8 cellular contexts compared by ENCODE assay signal in the genomic region with DNA sequence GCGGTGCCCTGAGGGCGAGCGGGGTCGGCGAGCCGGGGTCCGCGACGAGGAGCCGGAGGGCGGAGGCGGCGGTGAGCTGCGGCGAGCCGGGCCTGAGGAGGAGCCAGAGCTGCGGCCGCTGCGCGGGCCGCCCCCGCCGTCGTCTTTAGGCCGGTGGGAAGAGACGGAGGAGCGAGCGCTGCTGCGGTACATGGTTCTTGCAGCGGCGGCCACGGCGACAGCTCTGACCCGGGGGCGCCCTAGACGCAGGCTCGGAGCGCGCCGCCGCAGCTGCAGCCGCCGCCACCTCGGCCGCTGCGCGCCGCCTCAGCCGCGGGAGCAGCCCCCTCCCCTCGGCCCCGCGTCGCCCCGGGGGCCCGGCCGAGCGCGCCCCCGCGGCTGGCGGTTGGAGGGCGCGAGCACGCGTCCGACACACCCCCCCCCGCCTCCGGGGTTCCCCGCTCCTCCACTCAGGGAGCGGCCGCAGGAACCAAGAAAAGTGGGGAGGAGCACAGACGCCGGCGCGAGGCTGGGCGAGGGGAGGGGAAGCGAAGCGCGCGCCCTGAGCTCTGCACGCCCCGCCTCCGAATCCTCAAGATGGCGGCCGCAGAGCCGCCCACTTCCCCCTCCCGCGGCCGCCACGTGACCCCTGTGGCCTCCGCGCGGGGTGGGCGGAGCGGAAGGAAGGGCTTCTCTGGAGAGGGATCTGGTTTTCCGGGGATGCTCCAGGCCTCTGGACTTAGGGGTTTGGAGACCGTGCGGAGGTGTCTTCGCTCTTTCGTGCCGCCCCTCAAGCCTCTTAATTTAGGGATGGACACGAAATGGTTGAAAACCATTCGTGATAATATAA. TPM values are rescaled to one million over a fixed set of nuclear protein-coding genes. Genes with fewer than 3 reads are reported as not detected.
DNase-seq lines count a peak whose midpoint lies in the region; ATAC-seq, FAIRE-seq and TF ChIP-seq lines count a peak whose summit lies in the region.

A gene with protein sequence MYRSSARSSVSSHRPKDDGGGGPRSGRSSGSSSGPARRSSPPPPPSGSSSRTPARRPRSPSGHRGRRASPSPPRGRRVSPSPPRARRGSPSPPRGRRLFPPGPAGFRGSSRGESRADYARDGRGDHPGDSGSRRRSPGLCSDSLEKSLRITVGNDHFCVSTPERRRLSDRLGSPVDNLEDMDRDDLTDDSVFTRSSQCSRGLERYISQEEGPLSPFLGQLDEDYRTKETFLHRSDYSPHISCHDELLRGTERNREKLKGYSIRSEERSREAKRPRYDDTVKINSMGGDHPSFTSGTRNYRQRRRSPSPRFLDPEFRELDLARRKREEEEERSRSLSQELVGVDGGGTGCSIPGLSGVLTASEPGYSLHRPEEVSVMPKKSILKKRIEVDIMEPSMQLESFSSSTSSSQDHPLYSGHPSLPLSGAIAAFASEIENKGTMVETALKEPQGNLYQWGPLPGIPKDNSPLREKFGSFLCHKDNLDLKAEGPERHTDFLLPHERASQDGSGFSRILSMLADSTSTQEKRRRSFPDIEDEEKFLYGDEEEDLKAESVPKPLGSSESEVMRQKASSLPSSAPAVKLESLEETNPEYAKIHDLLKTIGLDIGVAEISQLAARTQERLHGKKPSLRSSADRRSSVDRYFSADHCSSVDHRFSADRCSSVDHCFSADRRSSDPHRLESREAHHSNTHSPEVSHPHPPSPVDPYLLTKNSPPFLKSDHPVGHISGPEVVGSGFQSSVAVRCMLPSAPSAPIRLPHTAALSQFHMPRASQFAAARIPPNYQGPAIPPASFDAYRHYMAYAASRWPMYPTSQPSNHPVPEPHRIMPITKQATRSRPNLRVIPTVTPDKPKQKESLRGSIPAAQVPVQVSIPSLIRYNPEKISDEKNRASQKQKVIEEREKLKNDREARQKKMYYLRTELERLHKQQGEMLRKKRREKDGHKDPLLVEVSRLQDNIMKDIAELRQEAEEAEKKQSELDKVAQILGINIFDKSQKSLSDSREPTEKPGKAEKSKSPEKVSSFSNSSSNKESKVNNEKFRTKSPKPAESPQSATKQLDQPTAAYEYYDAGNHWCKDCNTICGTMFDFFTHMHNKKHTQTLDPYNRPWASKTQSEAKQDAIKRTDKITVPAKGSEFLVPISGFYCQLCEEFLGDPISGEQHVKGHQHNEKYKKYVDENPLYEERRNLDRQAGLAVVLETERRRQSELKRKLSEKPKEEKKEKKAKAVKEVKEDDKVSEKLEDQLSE (N-terminal part only) (minus strand): TSS at position 474 of the 829 bp plus-strand sequence. CDS start 282 bp downstream, at position 192.

- intact Hi-C loops in cardiac septum (cut with DNase I): loop anchor here (1.0 to 2.0 kb wide), 2 partner anchors 58 to 197 kb away; a partner anchor contains a TSS

- no peaks in the 10 kb centered on the region for H3K9me3 Mint-ChIP-seq in T-cell

- H3K4me1 Mint-ChIP-seq in T-cell: peaks cover 42 to 52% (median 51%) of the 10 kb centered on the region in 3 donors

- H3K4ac ChIP-seq in trophoblast cell (ENCODE audit: low read depth, low read length): peak within 1 kb of the TSS; percentile 93

- H3K79me1 ChIP-seq in trophoblast cell (ENCODE audit: low read length): peaks cover 11% of the 10 kb centered on the region

- POLR2A ChIA-PET in T-cell (lab: Charles Lee): interaction anchor here (0.5 to 1.3 kb wide), 9 partner anchors 9 to 397 kb away, joined by 3 to 11 read pairs (median 3); a partner anchor contains a TSS

- H2BK5ac ChIP-seq in trophoblast cell (ENCODE audit: low read depth, low read length, poor library complexity): peak within 1 kb of the TSS; percentile 90

- no peak within 1 kb of the TSS for H3K23ac ChIP-seq in trophoblast cell (ENCODE audit: low read length)

- no peaks in the 10 kb centered on the region for H3K27me3 Mint-ChIP-seq in T-cell

- H3K27me3 ChIP-seq in adipocyte (replicated peaks; ENCODE audit: control insufficient read depth, insufficient read depth, low read length): no peaks in the 10 kb centered on the region
- no peaks in the 10 kb centered on the region for H3K27me3 ChIP-seq in trophoblast cell (ENCODE audit: insufficient read depth, low read length)
- no peaks in the 10 kb centered on the region for H3K27me3 ChIP-seq in tibial nerve

- peak within 1 kb of the TSS; percentile 84 for H3K9ac ChIP-seq in adipocyte (ENCODE audit: low read length)
- H3K9ac ChIP-seq in trophoblast cell (ENCODE audit: low read length): peak within 1 kb of the TSS; percentile 93

- CTCF ChIA-PET in T-cell (lab: Charles Lee): interaction anchor here (0.5 to 4.5 kb wide), 12 partner anchors 8 to 1040 kb away, joined by 3 to 53 read pairs (median 5); a partner anchor contains a TSS

- H3K27ac ChIP-seq in trophoblast cell (ENCODE audit: low read depth, low read length) (peak within 1 kb of the TSS; percentile 95), tibial nerve (peak within 1 kb of the TSS; percentile 82 to 92 (median 85))

- peak within 1 kb of the TSS; percentile 94 for H3K18ac ChIP-seq in trophoblast cell (ENCODE audit: low read length)

- peak within 1 kb of the TSS; percentile 92 for H2AFZ ChIP-seq in trophoblast cell (ENCODE audit: insufficient read depth, low read length, poor library complexity)

- H3K79me2 ChIP-seq in trophoblast cell (ENCODE audit: control insufficient read depth, insufficient read depth, low read length, poor library complexity): peaks cover 10% of the 10 kb centered on the region

- H3K36me3 Mint-ChIP-seq in T-cell: peaks cover 9% of the 10 kb centered on the region

- peak within 1 kb of the TSS; percentile 72 for H2BK12ac ChIP-seq in trophoblast cell (ENCODE audit: low read length)

- peak within 1 kb of the TSS; percentile 94 for H4K91ac ChIP-seq in trophoblast cell (ENCODE audit: low read depth, low read length)

- no peaks in the 10 kb centered on the region for H3K9me3 ChIP-seq in adipocyte (ENCODE audit: control insufficient read depth, low read length)
- H3K9me3 ChIP-seq in trophoblast cell (ENCODE audit: insufficient read depth, low read depth, low read length): no peaks in the 10 kb centered on the region
- H3K9me3 ChIP-seq in tibial nerve: no peaks in the 10 kb centered on the region

- H3K4me1 ChIP-seq in adipocyte (ENCODE audit: control insufficient read depth, insufficient read depth, low read length) (peaks cover 13% of the 10 kb centered on the region), trophoblast cell (ENCODE audit: control insufficient read depth in 1 of 2, insufficient read depth in 2 of 2, low read length in 2 of 2) (peaks cover 10 to 11% of the 10 kb centered on the region in 2 experiments), tibial nerve (peaks cover 0 to 36% (median 15%) of the 10 kb centered on the region in 4 donors)

- H2AK5ac ChIP-seq in trophoblast cell (ENCODE audit: low read length): peak within 1 kb of the TSS; percentile 84

- DNase-seq in GM12891 (ENCODE audit: insufficient read length, low spot score) (peak; percentile 82), NCI-H146 (lab: John Stamatoyannopoulos, UW) (peak; percentile 100), T-cell (peak; percentile 88 to 95 (median 92)), adipocyte (ENCODE audit: low read depth) (peak; percentile 99), cardiac septum (ENCODE audit: low spot score) (peak; percentile 98), trophoblast cell (peak; percentile 98), tibial nerve (ENCODE audit: low spot score in 2 of 2) (peak; percentile 90 to 91)

- FAIRE-seq in GM12891 (lab: Jason Lieb, UNC): peak; percentile 82

- peak in 1 of 5 experiments; percentile 5 for TF ChIP-seq CTCF in tibial nerve (IDR thresholded peaks at IDR 0.05)

- TF ChIP-seq POLR2A in GM12891 (IDR thresholded peaks at IDR 0.05; ENCODE audit: low read depth, low read length) (no peak), tibial nerve (IDR thresholded peaks at IDR 0.05) (peak; percentile 9 to 42)

- peak within 1 kb of the TSS; percentile 84 for H3K4me3 ChIP-seq in adipocyte (ENCODE audit: low read length)
- peak within 1 kb of the TSS; percentile 92 for H3K4me3 ChIP-seq in trophoblast cell (ENCODE audit: low read depth, low read length)
- H3K4me3 ChIP-seq in tibial nerve: peak within 1 kb of the TSS; percentile 57 to 83 (median 70)

- peak within 1 kb of the TSS; percentile 95 for H2BK120ac ChIP-seq in trophoblast cell (ENCODE audit: insufficient read depth, low read length, poor library complexity)

- peak; percentile 85 to 88 for TF ChIP-seq EP300 in tibial nerve (IDR thresholded peaks at IDR 0.05)

- peak within 1 kb of the TSS; percentile 88 for H4K12ac ChIP-seq in trophoblast cell (ENCODE audit: low read depth, low read length)

- ATAC-seq in HG02852 (IDR thresholded peaks at IDR 0.05; ENCODE audit: unreplicated experiment) (peak; percentile 80), T-cell (replicated peaks in 1 of 4) (peak; percentile 95 to 97 (median 96))

- H4K8ac ChIP-seq in trophoblast cell (ENCODE audit: low read depth, low read length): peak within 1 kb of the TSS; percentile 98

- H3K27ac Mint-ChIP-seq in T-cell: peak within 1 kb of the TSS; percentile 93 to 96

- peak within 1 kb of the TSS; percentile 91 for H3K4me2 ChIP-seq in trophoblast cell (ENCODE audit: low read length)

- H3K14ac ChIP-seq in trophoblast cell (ENCODE audit: low read length): peak within 1 kb of the TSS; percentile 98

- H3K4me3 Mint-ChIP-seq in T-cell: peak within 1 kb of the TSS; percentile 84 to 88 (median 87)

- no CpG with 5 or more reads among the region's 104 CpGs for WGBS in trophoblast cell (ENCODE audit: extremely low coverage, insufficient coverage, insufficient read length)
- 0% methylated on average over 3 to 59 of the region's 104 CpGs for WGBS in tibial nerve, 2 donors

- H3K36me3 ChIP-seq in adipocyte (ENCODE audit: control insufficient read depth, insufficient read depth, low read length, severe bottlenecking) (peaks cover 8% of the 10 kb centered on the region), trophoblast cell (ENCODE audit: control insufficient read depth in 1 of 2, insufficient read depth in 2 of 2, low read length in 2 of 2) (peaks cover 6 to 7% of the 10 kb centered on the region in 2 experiments), tibial nerve (peaks cover 0 to 10% (median 0%) of the 10 kb centered on the region in 3 donors)

TF ChIP-seq in GM12891, 5 proteins besides CTCF, POLR2A, EP300 and RAD21:
- TF ChIP-seq SPI1 (IDR thresholded peaks at IDR 0.05; ENCODE audit: low read depth, low read length): peak; percentile 80
- TF ChIP-seq PAX5 (IDR thresholded peaks at IDR 0.05; ENCODE audit: insufficient read depth, low read length, severe bottlenecking): peak; percentile 34
- no peak for TF ChIP-seq POLR2AphosphoS5 (IDR thresholded peaks at IDR 0.05; ENCODE audit: low read depth, low read length)
- no peak for TF ChIP-seq POU2F2 (IDR thresholded peaks at IDR 0.05; ENCODE audit: low read depth, low read length)
- peak; percentile 68 for TF ChIP-seq TAF1 (IDR thresholded peaks at IDR 0.05; ENCODE audit: low read depth, low read length)

RNA-seq across cellular contexts. Expression of the gene that starts here (rescaled TPM):
- 81.5 TPM for polyA plus RNA-seq in GM12891 (2012; ENCODE audit: low read depth, missing spikeins)
- 10 to 100 TPM; 24.3 to 33.5 (median 26.2) TPM for total RNA-seq in T-cell
- 13.8 TPM for total RNA-seq in cardiac septum
- polyA plus RNA-seq in trophoblast cell (2013): 13.9 and 15.4 TPM in 2 replicates
- 10 to 100 TPM; 18.4 to 26.4 (median 22.9) TPM for total RNA-seq in tibial nerve

Comparison
In these comparisons a context has a peak if more than half of its experiments do, and no peak if none do; other contexts are left out.
1. Peak in every context shown above with its lines: DNase-seq, ATAC-seq, H3K4me3 ChIP-seq and H3K27ac ChIP-seq.